9 cellular contexts compared by ENCODE assay signal in genomic region chr12:55935742-55936151, GRCh38. TPM values are rescaled to one million over a fixed set of nuclear protein-coding genes. Genes with fewer than 3 reads are reported as not detected.
DNase-seq lines count a peak whose midpoint lies in the region; ATAC-seq and TF ChIP-seq lines count a peak whose summit lies in the region.
"Had no signal": no experiment of that assay in that cellular context is flagged by ENCODE, and none has a peak within 500 bp of the region (broad histone marks: within the 10 kb centered on the region; RNA-seq: fewer than 3 reads in every experiment).

No MANE protein-coding gene starts in this region.

- peak in 1 of 3 donors; percentile 26 for DNase-seq in T-helper 17 cell
- DNase-seq in ascending aorta (ENCODE audit: low spot score in 2 of 2): peak in 1 of 2 donors; percentile 61
- peak; percentile 31 for DNase-seq in hepatic stellate cell (ENCODE audit: low spot score)
- DNase-seq in stimulated activated naive CD4-positive, alpha-beta T cell treated with Interleukin-2 at 50 U/mL for 16 hours (lab: John Stamatoyannopoulos, UW): peak; percentile 60
- DNase-seq in NCI-H82 treated with DMSO at 0.1 percent for 48 hours (lab: John Stamatoyannopoulos, UW; ENCODE audit: unreplicated experiment): no peak
- no peak for DNase-seq in foreskin fibroblast
- no peak for DNase-seq in ureter (ENCODE audit: low spot score)
- DNase-seq: GM23248 had no signal

- ATAC-seq in T-helper 17 cell: peak; percentile 23
- ATAC-seq in GM21723 (IDR thresholded peaks at IDR 0.05; ENCODE audit: unreplicated experiment): no peak

- H3K27me3 ChIP-seq in ascending aorta: no peaks in the 10 kb centered on the region

- peak overlapping the region; percentile 55 to 60 for H3K27ac ChIP-seq in ascending aorta
- H3K27ac ChIP-seq: GM23248 had no signal

- H3K4me1 Mint-ChIP-seq in T-helper 17 cell: peaks cover 72% of the 10 kb centered on the region

- no peaks in the 10 kb centered on the region for H3K27me3 Mint-ChIP-seq in T-helper 17 cell

- H3K36me3 Mint-ChIP-seq in T-helper 17 cell (ENCODE audit: low read depth): peaks cover 31% of the 10 kb centered on the region

- TF ChIP-seq CTCF in ascending aorta (IDR thresholded peaks at IDR 0.05) (peak in 1 of 3 experiments; percentile 12), foreskin fibroblast (IDR thresholded peaks at IDR 0.05; ENCODE audit: low read depth, low read length) (no peak)

- H3K4me3 ChIP-seq in ascending aorta (peak overlapping the region in 1 of 2 donors; percentile 43), foreskin fibroblast (ENCODE audit: low read depth in 1 of 2, low read length in 2 of 2) (no peak overlapping the region)
- H3K4me3 ChIP-seq: GM23248 had no signal

- peaks cover 9 to 14% of the 10 kb centered on the region in 2 donors for H3K36me3 ChIP-seq in ascending aorta

- peak overlapping the region; percentile 100 for H3K4me3 Mint-ChIP-seq in T-helper 17 cell

- H3K9me3 ChIP-seq in T-helper 17 cell (ENCODE audit: control insufficient read depth, low read length, poor library complexity, severe bottlenecking): no peaks in the 10 kb centered on the region
- no peaks in the 10 kb centered on the region for H3K9me3 ChIP-seq in ascending aorta

- H3K27ac Mint-ChIP-seq in T-helper 17 cell: peak overlapping the region; percentile 100

- intact Hi-C loops in ascending aorta (cut with DNase I): no loop called here

- peaks cover 8 to 26% of the 10 kb centered on the region in 2 donors for H3K4me1 ChIP-seq in ascending aorta

RNA-seq across cellular contexts. Expression of gene DGKA, which starts 4.8 kb away (rescaled TPM):
- total RNA-seq in T-helper 17 cell (1,000 to 10,000 TPM in 1 of 2 donors, 100 to 1,000 TPM in 1; 870 to 1,080 TPM), ascending aorta (48.6 TPM), ureter (155 TPM)

RNA-seq across cellular contexts. Expression of gene PYM1, which starts 8.1 kb away (rescaled TPM):
- total RNA-seq in T-helper 17 cell (10 to 100 TPM; 21.9 to 23.3 TPM), ascending aorta (83.7 TPM), ureter (40.9 TPM)

RNA-seq across cellular contexts. Expression of gene PMEL, which starts 30.1 kb away (rescaled TPM):
- total RNA-seq in T-helper 17 cell (under 1 TPM in 1 of 2 donors, not detected in 1; 0.63 TPM), ascending aorta (not detected), ureter (5.8 TPM)

RNA-seq across cellular contexts. Expression of gene CDK2, which starts 30.9 kb away (rescaled TPM):
- total RNA-seq in T-helper 17 cell (10 to 100 TPM; 12.2 to 18.7 TPM), ascending aorta (24.5 TPM), ureter (23.2 TPM)

RNA-seq across cellular contexts. Expression of gene RAB5B, which starts 38.1 kb away (rescaled TPM):
- total RNA-seq in T-helper 17 cell: 10 to 100 TPM; 56.4 to 57.0 TPM
- total RNA-seq in ascending aorta: 48.0 TPM
- total RNA-seq in ureter: 139 TPM

Comparison
In these comparisons a context has a peak if more than half of its experiments do, and no peak if none do; other contexts are left out.
1. DNase-seq: peak in hepatic stellate cell (single experiment) and stimulated activated naive CD4-positive, alpha-beta T cell treated with Interleukin-2 at 50 U/mL for 16 hours (single experiment); none in NCI-H82 treated with DMSO at 0.1 percent for 48 hours (single experiment), foreskin fibroblast (0 of 2) and ureter (single experiment).